Comparison of ENCODE assay signal across 8 cellular contexts in the genomic region with DNA sequence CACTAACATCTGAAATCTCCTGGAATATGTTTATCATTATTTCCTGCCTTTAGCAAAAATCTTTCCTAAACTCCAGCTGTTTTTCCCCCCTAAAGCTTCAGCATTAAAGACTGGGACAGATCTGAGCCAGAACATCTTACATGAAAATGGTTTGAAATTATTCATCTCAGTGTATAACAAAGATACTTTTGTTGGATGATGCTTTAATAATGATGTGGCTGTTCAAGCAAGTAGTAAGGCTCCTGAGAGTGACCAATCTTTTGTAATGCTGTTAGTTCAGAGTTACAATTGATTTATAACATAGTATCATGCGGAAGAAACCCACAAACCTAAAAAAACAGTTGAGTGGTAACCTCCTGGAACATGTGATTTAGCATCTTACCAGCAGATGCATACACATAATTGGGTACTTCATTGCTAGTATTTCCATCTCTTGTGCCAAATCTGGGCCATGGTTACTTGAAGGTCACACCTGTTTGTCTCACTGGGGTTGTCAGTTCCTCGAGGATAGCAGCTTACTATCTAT. TPM values are rescaled to one million over a fixed set of nuclear protein-coding genes. Genes with fewer than 3 reads are reported as not detected.
A peak's percentile ranks its signal among the peaks of the same experiment; 100 is the strongest.
DNase-seq lines count a peak whose midpoint lies in the region; ATAC-seq and TF ChIP-seq lines count a peak whose summit lies in the region.

No MANE protein-coding gene starts in this region.

- H3K27ac ChIP-seq in ACC112 (ENCODE audit: low read depth, low read length) = no peak overlapping the region

- peak overlapping the region; percentile 68 for H3K27ac Mint-ChIP-seq in activated T-helper 2 cell treated with anti-CD3 and anti-CD28 coated beads, Interferon-gamma antibody, Interleukin-2, Interleukin-4, amounts not matched to agents 10 μg/mL and 5 μg/mL and 100 μg/mL, durations not matched to agents 14 hours and 24 hours and 36 hours

- H3K4me1 Mint-ChIP-seq in activated T-helper 2 cell treated with anti-CD3 and anti-CD28 coated beads, Interferon-gamma antibody, Interleukin-2, Interleukin-4, amounts not matched to agents 10 μg/mL and 5 μg/mL and 100 μg/mL, durations not matched to agents 14 hours and 24 hours and 36 hours (ENCODE audit: low read depth) = peaks cover 60% of the 10 kb centered on the region

- H3K36me3 ChIP-seq in ACC112 (ENCODE audit: insufficient read depth, low read length) (no peaks in the 10 kb centered on the region), kidney epithelial cell (ENCODE audit: control insufficient read depth, insufficient read depth, low read length) (no peaks in the 10 kb centered on the region)

- H3K4me1 ChIP-seq in ACC112 (ENCODE audit: control insufficient read depth, insufficient read depth, low read length, unreplicated experiment) = peaks cover 47% of the 10 kb centered on the region

- H3K4me3 Mint-ChIP-seq in activated T-helper 2 cell treated with anti-CD3 and anti-CD28 coated beads, Interferon-gamma antibody, Interleukin-2, Interleukin-4, amounts not matched to agents 10 μg/mL and 5 μg/mL and 100 μg/mL, durations not matched to agents 14 hours and 24 hours and 36 hours (ENCODE audit: low read depth) = peak overlapping the region; percentile 97

- peaks cover 81% of the 10 kb centered on the region for H3K79me2 ChIP-seq in ACC112 (ENCODE audit: control insufficient read depth, insufficient read depth, low read length, unreplicated experiment)

- H3K4me3 ChIP-seq in ACC112 (ENCODE audit: low read depth, low read length) (peak overlapping the region; percentile 98), kidney epithelial cell (ENCODE audit: low read depth, low read length) (peak overlapping the region; percentile 84)

- no peak for ATAC-seq in HG03460 (IDR thresholded peaks at IDR 0.05; ENCODE audit: unreplicated experiment)
- no peak for ATAC-seq in activated CD4-positive, CD25-positive, alpha-beta regulatory T cell treated with anti-CD3 and anti-CD28 coated beads, Interleukin-2, amount 50 U/mL, for 24 hours

- H3K9me3 Mint-ChIP-seq in activated T-helper 2 cell treated with anti-CD3 and anti-CD28 coated beads, Interferon-gamma antibody, Interleukin-2, Interleukin-4, amounts not matched to agents 10 μg/mL and 5 μg/mL and 100 μg/mL, durations not matched to agents 14 hours and 24 hours and 36 hours = no peaks in the 10 kb centered on the region

- no peak overlapping the region for H2AFZ ChIP-seq in ACC112 (ENCODE audit: low read length, unreplicated experiment)

- H3K36me3 Mint-ChIP-seq in activated T-helper 2 cell treated with anti-CD3 and anti-CD28 coated beads, Interferon-gamma antibody, Interleukin-2, Interleukin-4, amounts not matched to agents 10 μg/mL and 5 μg/mL and 100 μg/mL, durations not matched to agents 14 hours and 24 hours and 36 hours (ENCODE audit: low read depth) = peaks cover 35% of the 10 kb centered on the region

- no peaks in the 10 kb centered on the region for H3K27me3 ChIP-seq in ACC112 (ENCODE audit: insufficient read depth, low read length)
- no peaks in the 10 kb centered on the region for H3K27me3 ChIP-seq in kidney epithelial cell (ENCODE audit: control insufficient read depth, insufficient read depth, low read length)

- TF ChIP-seq CTCF in kidney epithelial cell (IDR thresholded peaks at IDR 0.05; ENCODE audit: insufficient read depth, low read length, poor library complexity, severe bottlenecking) = no peak

- H3K27me3 Mint-ChIP-seq in activated T-helper 2 cell treated with anti-CD3 and anti-CD28 coated beads, Interferon-gamma antibody, Interleukin-2, Interleukin-4, amounts not matched to agents 10 μg/mL and 5 μg/mL and 100 μg/mL, durations not matched to agents 14 hours and 24 hours and 36 hours (ENCODE audit: low read depth) = no peaks in the 10 kb centered on the region

- intact Hi-C loops in activated T-helper 2 cell treated with anti-CD3 and anti-CD28 coated beads, Interferon-gamma antibody, Interleukin-2, Interleukin-4, amounts not matched to agents 10 μg/mL and 5 μg/mL and 100 μg/mL, durations not matched to agents 14 hours and 24 hours and 36 hours (cut with micrococcal nuclease) = loop anchor here (5.0 to 10.0 kb wide), 6 partner anchors 35 to 1297 kb away; partner anchors contain the start of genes AHR, SNX13 and TSPAN13

- DNase-seq in HCEC 1CT = peak; percentile 37
- no peak for DNase-seq in activated T-helper 2 cell treated with anti-CD3 and anti-CD28 coated beads, Interferon-gamma antibody, Interleukin-2, Interleukin-4, amounts not matched to agents 10 μg/mL and 5 μg/mL and 100 μg/mL, durations not matched to agents 14 hours and 24 hours and 36 hours (ENCODE audit: low spot score)
- no peak for DNase-seq in kidney epithelial cell (ENCODE audit: low read depth)
- no peak for DNase-seq in amygdala (lab: John Stamatoyannopoulos, UW)
- no peak for DNase-seq in occipital lobe (lab: John Stamatoyannopoulos, UW)

RNA-seq across cellular contexts. Expression of gene BZW2, which starts 1.5 kb away (rescaled TPM):
- total RNA-seq in activated T-helper 2 cell treated with anti-CD3 and anti-CD28 coated beads, Interferon-gamma antibody, Interleukin-2, Interleukin-4, amounts not matched to agents 10 μg/mL and 5 μg/mL and 100 μg/mL, durations not matched to agents 14 hours and 24 hours and 36 hours = 82.9 and 90.2 TPM in 2 replicates
- total RNA-seq in kidney epithelial cell (61.2 and 62.2 TPM in 2 replicates), occipital lobe (85.2 TPM)

RNA-seq across cellular contexts. Expression of gene ANKMY2, which starts 1.9 kb away (rescaled TPM):
- 8.7 TPM in 2 replicates for total RNA-seq in activated T-helper 2 cell treated with anti-CD3 and anti-CD28 coated beads, Interferon-gamma antibody, Interleukin-2, Interleukin-4, amounts not matched to agents 10 μg/mL and 5 μg/mL and 100 μg/mL, durations not matched to agents 14 hours and 24 hours and 36 hours
- total RNA-seq in kidney epithelial cell (9.9 and 10.9 TPM in 2 replicates), occipital lobe (78.0 TPM)
